23 cellular contexts compared by ENCODE assay signal in the genomic region with DNA sequence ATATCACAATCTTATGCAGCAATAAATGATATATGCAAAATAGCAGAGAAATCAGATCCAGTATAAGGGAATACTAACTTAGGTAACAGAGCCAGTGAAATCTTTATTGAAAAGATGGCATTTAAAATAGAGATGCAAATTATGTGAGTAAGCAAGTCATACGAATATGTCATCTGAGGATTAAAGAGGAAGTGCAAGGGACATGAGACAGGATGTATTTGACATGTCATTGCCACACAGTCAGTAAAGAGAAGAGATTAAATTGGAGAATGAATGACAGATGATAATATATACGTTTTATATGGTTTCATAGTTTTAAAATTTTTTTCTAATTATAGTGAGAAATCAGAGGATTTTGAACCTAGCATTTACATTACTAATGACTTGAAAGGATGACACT.
"Had no signal": no experiment of that assay in that cellular context is flagged by ENCODE, and none has a peak within 500 bp of the region (broad histone marks: within the 10 kb centered on the region; RNA-seq: fewer than 3 reads in every experiment).

No MANE protein-coding gene starts in this region.

- FAIRE-seq: bronchial epithelial cell, endometrium, frontal cortex had no signal

- H3K9me3 ChIP-seq: thoracic aorta, upper lobe of right lung had no signal

- H3K4me3 ChIP-seq: lung, smooth muscle cell, thoracic aorta, upper lobe of right lung had no signal

- DNase-seq: activated CD8-positive, alpha-beta memory T cell treated with anti-CD3 and anti-CD28 coated beads for 24 hours; activated CD8-positive, alpha-beta memory T cell treated with anti-CD3 and anti-CD28 coated beads, Interleukin-2, amount 50 U/mL, for 48 hours; activated effector memory CD4-positive, alpha-beta T cell treated with anti-CD3 and anti-CD28 coated beads, Interleukin-2, amount 50 U/mL, for 16 hours; activated T-cell treated with anti-CD3 and anti-CD28 coated beads, Interleukin-2, amount 50 U/mL, for 48 hours; cerebellar nuclear complex; cortex of kidney; hypothalamus; islet precursor cell; nucleus accumbens; stimulated activated CD4-positive, alpha-beta T cell treated with anti-CD3 and anti-CD28 coated beads, Interleukin-4, amount 100 ng/mL, for 24 hours; upper lobe of right lung had no signal

- H3K36me3 Mint-ChIP-seq: activated naive CD4-positive, alpha-beta T cell treated with anti-CD3 and anti-CD28 coated beads, Interleukin-2, amount 50 U/mL, for 24 hours; stimulated activated effector memory CD8-positive, alpha-beta T cell treated with anti-CD3 and anti-CD28 coated beads, Interleukin-12 subunit alpha, Interleukin-12 subunit beta, amount 100 ng/mL, for 72 hours had no signal

- H3K27ac Mint-ChIP-seq: activated naive CD4-positive, alpha-beta T cell treated with anti-CD3 and anti-CD28 coated beads, Interleukin-2, amount 50 U/mL, for 24 hours; natural killer cell treated with Interleukin-12 subunit alpha and Interleukin-12 subunit beta and Interleukin-15 and Interleukin-18, amount 100 ng/mL, for 72 hours; stimulated activated effector memory CD8-positive, alpha-beta T cell treated with anti-CD3 and anti-CD28 coated beads, Interleukin-12 subunit alpha, Interleukin-12 subunit beta, amount 100 ng/mL, for 72 hours had no signal

- H3K4me3 Mint-ChIP-seq: activated naive CD4-positive, alpha-beta T cell treated with anti-CD3 and anti-CD28 coated beads, Interleukin-2, amount 50 U/mL, for 24 hours; natural killer cell treated with Interleukin-12 subunit alpha and Interleukin-12 subunit beta and Interleukin-15 and Interleukin-18, amount 100 ng/mL, for 72 hours; stimulated activated effector memory CD8-positive, alpha-beta T cell treated with anti-CD3 and anti-CD28 coated beads, Interleukin-12 subunit alpha, Interleukin-12 subunit beta, amount 100 ng/mL, for 72 hours had no signal

- H3K36me3 ChIP-seq: thoracic aorta, upper lobe of right lung had no signal

- H3K4me1 ChIP-seq: upper lobe of right lung had no signal

- ATAC-seq: activated CD4-positive, CD25-positive, alpha-beta regulatory T cell treated with anti-CD3 and anti-CD28 coated beads, Interleukin-2, amount 50 U/mL, for 24 hours; left lobe of liver; natural killer cell treated with Interleukin-12 subunit alpha and Interleukin-12 subunit beta and Interleukin-15 and Interleukin-18, amount 100 ng/mL, for 72 hours; sciatic nerve; stimulated activated effector memory CD8-positive, alpha-beta T cell treated with anti-CD3 and anti-CD28 coated beads, Interleukin-12 subunit alpha, Interleukin-12 subunit beta, amount 100 ng/mL, for 72 hours; upper lobe of right lung had no signal

- H3K27ac ChIP-seq: thoracic aorta, upper lobe of right lung had no signal

- H3K27me3 Mint-ChIP-seq: activated naive CD4-positive, alpha-beta T cell treated with anti-CD3 and anti-CD28 coated beads, Interleukin-2, amount 50 U/mL, for 24 hours; natural killer cell treated with Interleukin-12 subunit alpha and Interleukin-12 subunit beta and Interleukin-15 and Interleukin-18, amount 100 ng/mL, for 72 hours had no signal

- H3K4me1 Mint-ChIP-seq: activated naive CD4-positive, alpha-beta T cell treated with anti-CD3 and anti-CD28 coated beads, Interleukin-2, amount 50 U/mL, for 24 hours; stimulated activated effector memory CD8-positive, alpha-beta T cell treated with anti-CD3 and anti-CD28 coated beads, Interleukin-12 subunit alpha, Interleukin-12 subunit beta, amount 100 ng/mL, for 72 hours had no signal

- H3K27me3 ChIP-seq: upper lobe of right lung had no signal

- H3K4me2 ChIP-seq: smooth muscle cell had no signal
